ENCODE assay signal across 1 cellular context in genomic region chr3:34183581-34184313, GRCh38.
TF ChIP-seq lines count a peak whose summit lies in the region.

No MANE protein-coding gene starts in this region.

TF ChIP-seq in WTC11, 78 proteins besides CTCF, POLR2A, EP300 and RAD21 (continued from another document):
- TF ChIP-seq STAT6 (CRISPR knock-in tag; conservative IDR thresholded peaks at IDR 0.05; ENCODE audit: low read depth) (no peak), KAT7 (CRISPR knock-in tag; IDR thresholded peaks at IDR 0.05; ENCODE audit: borderline replicate concordance) (no peak), NR2C2 (CRISPR knock-in tag; IDR thresholded peaks at IDR 0.05) (no peak), TP53 (CRISPR knock-in tag; IDR thresholded peaks at IDR 0.05) (no peak)
